11 cellular contexts compared by ENCODE assay signal in genomic region chr15:40325188-40325587, GRCh38. TPM values are rescaled to one million over a fixed set of nuclear protein-coding genes. Genes with fewer than 3 reads are reported as not detected.
DNase-seq lines count a peak whose midpoint lies in the region; ATAC-seq lines count a peak whose summit lies in the region.
"Had no signal": no experiment of that assay in that cellular context is flagged by ENCODE, and none has a peak within 500 bp of the region (broad histone marks: within the 10 kb centered on the region; RNA-seq: fewer than 3 reads in every experiment).

No MANE protein-coding gene starts in this region.

- ATAC-seq in stimulated activated naive CD8-positive, alpha-beta T cell treated with anti-CD3 and anti-CD28 coated beads, Interleukin-15, amount 100 ng/mL, for 72 hours, result no peak

- H3K27me3 Mint-ChIP-seq in T-helper 2 cell treated with Interferon-gamma antibody and Interleukin-4, amounts not matched to agents 5 μg/mL and 100 μg/mL, for 36 hours (ENCODE audit: low read depth), result peaks cover 21% of the 10 kb centered on the region
- peaks cover 13% of the 10 kb centered on the region for H3K27me3 Mint-ChIP-seq in activated T-helper 1 cell treated with anti-CD3 and anti-CD28 coated beads, Interleukin-12 subunit alpha, Interleukin-12 subunit beta, Interleukin-2, Interleukin-4 antibody, amounts not matched to agents 30 ng/mL and 10 ng/mL and 1 ng/mL, durations not matched to agents 14 hours and 24 hours and 36 hours (ENCODE audit: insufficient read depth)
- H3K27me3 Mint-ChIP-seq in immature natural killer cell (ENCODE audit: low read depth in 3 of 3), result peaks cover 4 to 8% (median 6%) of the 10 kb centered on the region in 3 donors
- H3K27me3 Mint-ChIP-seq in stimulated activated naive CD8-positive, alpha-beta T cell treated with anti-CD3 and anti-CD28 coated beads, Interleukin-15, amount 100 ng/mL, for 72 hours, result no peaks in the 10 kb centered on the region

- peaks cover 43% of the 10 kb centered on the region for H3K4me1 Mint-ChIP-seq in T-helper 2 cell treated with Interferon-gamma antibody and Interleukin-4, amounts not matched to agents 5 μg/mL and 100 μg/mL, for 36 hours (ENCODE audit: low read depth)
- peaks cover 58% of the 10 kb centered on the region for H3K4me1 Mint-ChIP-seq in activated T-helper 1 cell treated with anti-CD3 and anti-CD28 coated beads, Interleukin-12 subunit alpha, Interleukin-12 subunit beta, Interleukin-2, Interleukin-4 antibody, amounts not matched to agents 30 ng/mL and 10 ng/mL and 1 ng/mL, durations not matched to agents 14 hours and 24 hours and 36 hours (ENCODE audit: low read depth)
- H3K4me1 Mint-ChIP-seq in immature natural killer cell, result peaks cover 56 to 61% of the 10 kb centered on the region in 2 donors
- H3K4me1 Mint-ChIP-seq in stimulated activated naive CD8-positive, alpha-beta T cell treated with anti-CD3 and anti-CD28 coated beads, Interleukin-15, amount 100 ng/mL, for 72 hours, result peaks cover 43% of the 10 kb centered on the region

- H3K27ac Mint-ChIP-seq in T-helper 2 cell treated with Interferon-gamma antibody and Interleukin-4, amounts not matched to agents 5 μg/mL and 100 μg/mL, for 36 hours, result no peak overlapping the region
- no peak overlapping the region for H3K27ac Mint-ChIP-seq in activated T-helper 1 cell treated with anti-CD3 and anti-CD28 coated beads, Interleukin-12 subunit alpha, Interleukin-12 subunit beta, Interleukin-2, Interleukin-4 antibody, amounts not matched to agents 30 ng/mL and 10 ng/mL and 1 ng/mL, durations not matched to agents 14 hours and 24 hours and 36 hours
- H3K27ac Mint-ChIP-seq in immature natural killer cell, result peak overlapping the region in 3 of 6 donors; percentile 20 to 30 (median 26)
- no peak overlapping the region for H3K27ac Mint-ChIP-seq in stimulated activated naive CD8-positive, alpha-beta T cell treated with anti-CD3 and anti-CD28 coated beads, Interleukin-15, amount 100 ng/mL, for 72 hours

- no peak for DNase-seq in T-helper 2 cell treated with Interferon-gamma antibody and Interleukin-4, amounts not matched to agents 5 μg/mL and 100 μg/mL, for 36 hours (ENCODE audit: low spot score)
- DNase-seq in T-helper 2 cell (no peak), immature natural killer cell (no peak), HK-2 (ENCODE audit: unreplicated experiment) (no peak), glomerular visceral epithelial cell (ENCODE audit: extremely low spot score) (no peak), putamen (ENCODE audit: low spot score) (no peak)
- DNase-seq in activated T-helper 1 cell treated with anti-CD3 and anti-CD28 coated beads, Interleukin-12 subunit alpha, Interleukin-12 subunit beta, Interleukin-2, Interleukin-4 antibody, amounts not matched to agents 30 ng/mL and 10 ng/mL and 1 ng/mL, durations not matched to agents 14 hours and 24 hours and 36 hours (ENCODE audit: low spot score), result no peak
- no peak for DNase-seq in stimulated activated naive CD8-positive, alpha-beta T cell treated with anti-CD3 and anti-CD28 coated beads, Interleukin-15, amount 100 ng/mL, for 72 hours

- H3K4me3 Mint-ChIP-seq in T-helper 2 cell treated with Interferon-gamma antibody and Interleukin-4, amounts not matched to agents 5 μg/mL and 100 μg/mL, for 36 hours, result peak overlapping the region; percentile 78
- H3K4me3 Mint-ChIP-seq in activated T-helper 1 cell treated with anti-CD3 and anti-CD28 coated beads, Interleukin-12 subunit alpha, Interleukin-12 subunit beta, Interleukin-2, Interleukin-4 antibody, amounts not matched to agents 30 ng/mL and 10 ng/mL and 1 ng/mL, durations not matched to agents 14 hours and 24 hours and 36 hours, result peak overlapping the region; percentile 80
- H3K4me3 Mint-ChIP-seq in immature natural killer cell, result peak overlapping the region; percentile 77 to 82 (median 80)
- H3K4me3 Mint-ChIP-seq in stimulated activated naive CD8-positive, alpha-beta T cell treated with anti-CD3 and anti-CD28 coated beads, Interleukin-15, amount 100 ng/mL, for 72 hours, result peak overlapping the region; percentile 37 to 77

- peaks cover 5% of the 10 kb centered on the region for H3K36me3 Mint-ChIP-seq in T-helper 2 cell treated with Interferon-gamma antibody and Interleukin-4, amounts not matched to agents 5 μg/mL and 100 μg/mL, for 36 hours (ENCODE audit: low read depth)
- peaks cover 8% of the 10 kb centered on the region for H3K36me3 Mint-ChIP-seq in activated T-helper 1 cell treated with anti-CD3 and anti-CD28 coated beads, Interleukin-12 subunit alpha, Interleukin-12 subunit beta, Interleukin-2, Interleukin-4 antibody, amounts not matched to agents 30 ng/mL and 10 ng/mL and 1 ng/mL, durations not matched to agents 14 hours and 24 hours and 36 hours (ENCODE audit: low read depth)
- peaks cover 0 to 4% (median 0%) of the 10 kb centered on the region in 3 donors for H3K36me3 Mint-ChIP-seq in immature natural killer cell

- intact Hi-C loops in activated T-helper 1 cell treated with anti-CD3 and anti-CD28 coated beads, Interleukin-12 subunit alpha, Interleukin-12 subunit beta, Interleukin-2, Interleukin-4 antibody, amounts not matched to agents 30 ng/mL and 10 ng/mL and 1 ng/mL, durations not matched to agents 14 hours and 24 hours and 36 hours (cut with micrococcal nuclease), result no loop called here

- H3K9me3 Mint-ChIP-seq in T-helper 2 cell treated with Interferon-gamma antibody and Interleukin-4, amounts not matched to agents 5 μg/mL and 100 μg/mL, for 36 hours, result no peaks in the 10 kb centered on the region
- no peaks in the 10 kb centered on the region for H3K9me3 Mint-ChIP-seq in activated T-helper 1 cell treated with anti-CD3 and anti-CD28 coated beads, Interleukin-12 subunit alpha, Interleukin-12 subunit beta, Interleukin-2, Interleukin-4 antibody, amounts not matched to agents 30 ng/mL and 10 ng/mL and 1 ng/mL, durations not matched to agents 14 hours and 24 hours and 36 hours
- H3K9me3 Mint-ChIP-seq in immature natural killer cell, result no peaks in the 10 kb centered on the region
- no peaks in the 10 kb centered on the region for H3K9me3 Mint-ChIP-seq in stimulated activated naive CD8-positive, alpha-beta T cell treated with anti-CD3 and anti-CD28 coated beads, Interleukin-15, amount 100 ng/mL, for 72 hours

RNA-seq across cellular contexts. Expression of gene INAFM2, which starts 1.7 kb away (rescaled TPM):
- 19.2 and 25.1 TPM in 2 replicates for total RNA-seq in activated T-helper 1 cell treated with anti-CD3 and anti-CD28 coated beads, Interleukin-12 subunit alpha, Interleukin-12 subunit beta, Interleukin-2, Interleukin-4 antibody, amounts not matched to agents 30 ng/mL and 10 ng/mL and 1 ng/mL, durations not matched to agents 14 hours and 24 hours and 36 hours
- 1 to 10 TPM; 3.2 to 3.5 (median 3.2) TPM for polyA plus RNA-seq in immature natural killer cell

RNA-seq across cellular contexts. Expression of gene CCDC9B, which starts 15.6 kb away (rescaled TPM):
- 0.21 and 0.24 TPM in 2 replicates for total RNA-seq in activated T-helper 1 cell treated with anti-CD3 and anti-CD28 coated beads, Interleukin-12 subunit alpha, Interleukin-12 subunit beta, Interleukin-2, Interleukin-4 antibody, amounts not matched to agents 30 ng/mL and 10 ng/mL and 1 ng/mL, durations not matched to agents 14 hours and 24 hours and 36 hours
- polyA plus RNA-seq in immature natural killer cell, result under 1 TPM in 2 of 3 donors, not detected in 1; 0.09 to 0.46 TPM

RNA-seq across cellular contexts. Expression of gene PLCB2, which starts 17.5 kb away (rescaled TPM):
- total RNA-seq in activated T-helper 1 cell treated with anti-CD3 and anti-CD28 coated beads, Interleukin-12 subunit alpha, Interleukin-12 subunit beta, Interleukin-2, Interleukin-4 antibody, amounts not matched to agents 30 ng/mL and 10 ng/mL and 1 ng/mL, durations not matched to agents 14 hours and 24 hours and 36 hours, result 88.5 and 89.0 TPM in 2 replicates
- polyA plus RNA-seq in immature natural killer cell, result 10 to 100 TPM; 18.0 to 57.0 (median 24.2) TPM

RNA-seq across cellular contexts. Expression of gene PHGR1, which starts 25.6 kb away (rescaled TPM):
- total RNA-seq in activated T-helper 1 cell treated with anti-CD3 and anti-CD28 coated beads, Interleukin-12 subunit alpha, Interleukin-12 subunit beta, Interleukin-2, Interleukin-4 antibody, amounts not matched to agents 30 ng/mL and 10 ng/mL and 1 ng/mL, durations not matched to agents 14 hours and 24 hours and 36 hours, result not detected in 2 replicates
- polyA plus RNA-seq in immature natural killer cell, result not detected
- total RNA-seq: activated CD8-positive, alpha-beta memory T cell treated with anti-CD3 and anti-CD28 coated beads for 36 hours; kidney epithelial cell; temporal lobe had no signal

RNA-seq across cellular contexts. Expression of gene DISP2, which starts 32.8 kb away (rescaled TPM):
- 0.02 and 0.54 TPM in 2 replicates for total RNA-seq in activated T-helper 1 cell treated with anti-CD3 and anti-CD28 coated beads, Interleukin-12 subunit alpha, Interleukin-12 subunit beta, Interleukin-2, Interleukin-4 antibody, amounts not matched to agents 30 ng/mL and 10 ng/mL and 1 ng/mL, durations not matched to agents 14 hours and 24 hours and 36 hours
- 1 to 10 TPM in 1 of 3 donors, under 1 TPM in 2; 0.03 to 1.1 (median 0.38) TPM for polyA plus RNA-seq in immature natural killer cell
